In the genomic region with DNA sequence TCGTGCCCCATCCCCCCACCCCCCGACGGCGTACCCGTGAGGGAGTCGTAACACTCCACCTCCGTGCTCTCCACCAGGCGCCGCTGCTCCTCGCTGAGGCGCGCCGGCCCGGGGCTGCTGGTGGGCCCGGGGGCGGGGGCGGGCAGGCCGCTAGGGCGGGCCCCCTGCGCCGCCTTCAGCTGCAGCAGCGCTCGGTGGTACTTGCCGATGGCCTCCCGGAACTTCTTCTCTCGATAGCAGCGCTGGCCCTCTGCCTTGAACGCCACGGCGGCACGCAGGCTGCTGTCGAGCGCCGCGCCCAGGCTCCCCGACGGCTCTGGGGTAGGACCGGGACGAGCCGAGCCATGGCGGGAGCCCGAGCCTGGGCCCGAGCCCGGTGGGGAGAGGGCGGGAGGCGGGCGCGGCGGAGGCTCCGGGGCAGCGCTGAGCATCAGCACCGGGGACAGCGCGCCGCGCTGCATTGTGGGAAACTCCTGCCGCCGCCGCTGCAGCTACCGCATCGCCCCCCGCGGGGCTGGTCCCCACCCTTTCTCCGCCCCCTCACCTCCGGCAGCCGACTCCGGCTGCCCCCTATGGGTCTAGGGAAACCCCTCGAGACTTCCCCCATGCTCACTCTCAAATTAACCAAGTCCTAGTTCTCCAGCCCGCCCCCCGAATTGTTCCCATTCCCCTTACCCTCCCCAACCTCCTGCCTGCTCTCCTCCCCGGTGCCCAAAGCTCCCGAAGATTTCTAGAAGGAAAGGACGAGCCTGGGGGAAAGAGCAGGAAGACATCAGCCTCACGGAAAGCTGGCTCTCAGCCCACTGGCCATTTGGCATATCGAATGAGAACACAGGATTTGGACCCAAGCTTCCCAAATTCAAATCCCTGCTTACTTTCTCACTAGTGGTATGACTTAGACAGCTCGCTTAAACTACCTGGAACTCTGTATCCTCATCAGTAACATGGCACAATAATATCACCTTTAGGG, we compare ENCODE assay signal across 8 cellular contexts.
DNase-seq lines count a peak whose midpoint lies in the region; ATAC-seq and TF ChIP-seq lines count a peak whose summit lies in the region.

A gene (minus strand): TSS at position 464 of the 970 bp plus-strand sequence. CDS start 3 bp downstream, at position 461.

- H3K36me3 ChIP-seq in neuron (ENCODE audit: insufficient read depth, low read length), result peaks cover 5% of the 10 kb centered on the region

- ATAC-seq in HG03442 (IDR thresholded peaks at IDR 0.05; ENCODE audit: unreplicated experiment) (no peak), GM21619 (IDR thresholded peaks at IDR 0.05; ENCODE audit: unreplicated experiment) (no peak), GM21526 (IDR thresholded peaks at IDR 0.05; ENCODE audit: low FRiP score, unreplicated experiment) (no peak), GM18520 (IDR thresholded peaks at IDR 0.05; ENCODE audit: unreplicated experiment) (no peak)

- H3K9me3 ChIP-seq in neuron (ENCODE audit: low read length), result no peaks in the 10 kb centered on the region

- peak within 1 kb of the TSS; percentile 32 for H2AFZ ChIP-seq in neuron (ENCODE audit: low read depth, low read length)

- DNase-seq in GM12865 (ENCODE audit: low read depth) (peak; percentile 23), T-helper 1 cell (peak in 3 of 5 donors; percentile 17 to 43 (median 27)), cerebellar cortex (ENCODE audit: low spot score) (peak; percentile 62)

- H3K4me1 ChIP-seq in neuron (ENCODE audit: insufficient read depth, low read length), result peaks cover 3% of the 10 kb centered on the region

- no peak for TF ChIP-seq CTCF in GM12865 (IDR thresholded peaks at IDR 0.05; ENCODE audit: insufficient read depth, low read depth, low read length, missing control alignments)

- H3K27me3 ChIP-seq in neuron (ENCODE audit: insufficient read depth, low read length), result peaks cover 30% of the 10 kb centered on the region

- H3K4me3 ChIP-seq in GM12865 (ENCODE audit: low read depth, low read length) (no peak within 1 kb of the TSS), neuron (ENCODE audit: low read length) (peak within 1 kb of the TSS; percentile 35)
